ENCODE assay signal across 28 cellular contexts in genomic region chr5:143428155-143428554, GRCh38. TPM values are rescaled to one million over a fixed set of nuclear protein-coding genes. Genes with fewer than 3 reads are reported as not detected.
A peak's percentile ranks its signal among the peaks of the same experiment; 100 is the strongest.
DNase-seq lines count a peak whose midpoint lies in the region; ATAC-seq and TF ChIP-seq lines count a peak whose summit lies in the region.
"Had no signal": no experiment of that assay in that cellular context is flagged by ENCODE, and none has a peak within 500 bp of the region (broad histone marks: within the 10 kb centered on the region; RNA-seq: fewer than 3 reads in every experiment).

No MANE protein-coding gene starts in this region.

- no peak overlapping the region for H3K4me3 Mint-ChIP-seq in memory B cell
- H3K4me3 Mint-ChIP-seq: activated CD4-positive, alpha-beta memory T cell treated with anti-CD3 and anti-CD28 coated beads, Interleukin-2, amount 10 ng/mL, durations not matched to agents 7 days and 5 days; CD4-positive, alpha-beta memory T cell; HFFc6 had no signal

- H3K36me3 ChIP-seq in DND-41 (ENCODE audit: insufficient read depth, low read length) (peaks cover 22% of the 10 kb centered on the region), Karpas-422 (ENCODE audit: insufficient read depth, low read length) (peaks cover 61% of the 10 kb centered on the region)
- H3K36me3 ChIP-seq: heart right ventricle, neutrophil had no signal

- H3K4me1 ChIP-seq in DND-41 (ENCODE audit: insufficient read depth, low read length) = peaks cover 43% of the 10 kb centered on the region
- peaks cover 86% of the 10 kb centered on the region for H3K4me1 ChIP-seq in Karpas-422 (ENCODE audit: low read length)
- H3K4me1 ChIP-seq: psoas muscle had no signal

- H3K27ac Mint-ChIP-seq in memory B cell = peak overlapping the region; percentile 3
- H3K27ac Mint-ChIP-seq: activated CD4-positive, alpha-beta memory T cell treated with anti-CD3 and anti-CD28 coated beads, Interleukin-2, amount 10 ng/mL, durations not matched to agents 7 days and 5 days; HFFc6 had no signal

- H3K36me3 Mint-ChIP-seq in memory B cell = peaks cover 2% of the 10 kb centered on the region

- H3K4me3 ChIP-seq in DND-41 (ENCODE audit: low read depth in 1 of 2, low read length in 2 of 2) (no peak overlapping the region), Karpas-422 (ENCODE audit: low read length) (no peak overlapping the region)
- H3K4me3 ChIP-seq: coronary artery, heart right ventricle, PC-9, psoas muscle had no signal

- DNase-seq in DND-41 (no peak), Karpas-422 (no peak), SIG-M5 (lab: John Stamatoyannopoulos, UW) (peak; percentile 49), memory B cell (ENCODE audit: low spot score in 2 of 2) (no peak), germinal center (ENCODE audit: low spot score) (no peak), AG08395 (ENCODE audit: low spot score) (no peak), hippocampal formation (lab: John Stamatoyannopoulos, UW) (no peak)
- DNase-seq: activated CD4-positive, alpha-beta memory T cell treated with anti-CD3 and anti-CD28 coated beads, Interleukin-2, amount 10 ng/mL, durations not matched to agents 7 days and 5 days; activated CD4-positive, CD25-positive, alpha-beta regulatory T cell; activated CD8-positive, alpha-beta memory T cell treated with anti-CD3 and anti-CD28 coated beads, Interleukin-2, amount 50 U/mL, for 48 hours; activated naive CD4-positive, alpha-beta T cell treated with anti-CD3 and anti-CD28 coated beads, Interleukin-2, amount 50 U/mL, for 16 hours; aorta; CD4-positive, alpha-beta memory T cell; effector memory CD4-positive, alpha-beta T cell; GOT3; heart right ventricle; HFFc6; IMR-90; mesenchymal stem cell; NCI-H1436; NCI-H446 treated with DMSO at 0.1 percent for 48 hours; PC-9; psoas muscle; SHP77; stimulated activated naive CD4-positive, alpha-beta T cell treated with Interleukin-2 at 50 U/mL for 16 hours had no signal

- no peaks in the 10 kb centered on the region for H4K20me1 ChIP-seq in DND-41 (ENCODE audit: insufficient read depth, low read length)
- no peaks in the 10 kb centered on the region for H4K20me1 ChIP-seq in Karpas-422 (ENCODE audit: insufficient read depth, low read depth, low read length)

- H3K9me3 ChIP-seq in DND-41 (ENCODE audit: insufficient read depth, low read length, severe bottlenecking) (no peaks in the 10 kb centered on the region), Karpas-422 (ENCODE audit: low read length) (no peaks in the 10 kb centered on the region)
- H3K9me3 ChIP-seq: heart right ventricle, neutrophil, psoas muscle had no signal

- peaks cover 94% of the 10 kb centered on the region for H3K79me2 ChIP-seq in DND-41 (ENCODE audit: insufficient read depth, low read length)
- peaks cover 94% of the 10 kb centered on the region for H3K79me2 ChIP-seq in Karpas-422 (ENCODE audit: low read length)

- peaks cover 18% of the 10 kb centered on the region for H3K4me1 Mint-ChIP-seq in memory B cell

- H3K9me2 ChIP-seq in Karpas-422 (replicated peaks; ENCODE audit: insufficient read depth, low read length) = no peaks in the 10 kb centered on the region

- no peak overlapping the region for H3K9ac ChIP-seq in DND-41 (ENCODE audit: low read depth, low read length)
- H3K9ac ChIP-seq in Karpas-422 (ENCODE audit: low read length) = no peak overlapping the region

- H2AFZ ChIP-seq in DND-41 (ENCODE audit: low read depth, low read length) (no peak overlapping the region), Karpas-422 (ENCODE audit: low read length) (no peak overlapping the region)
- H2AFZ ChIP-seq: PC-9 had no signal

- no peaks in the 10 kb centered on the region for H3K27me3 ChIP-seq in DND-41 (ENCODE audit: insufficient read depth, low read length, poor library complexity)
- H3K27me3 ChIP-seq in Karpas-422 (ENCODE audit: low read length) = no peaks in the 10 kb centered on the region
- H3K27me3 ChIP-seq: heart right ventricle, neutrophil had no signal

- H3K27ac ChIP-seq in DND-41 (ENCODE audit: low read length) (peak overlapping the region; percentile 33; the same call in 1 of the 2 replicates), Karpas-422 (ENCODE audit: low read length) (peak overlapping the region; percentile 44)
- H3K27ac ChIP-seq: coronary artery, neutrophil, PC-9, psoas muscle had no signal

- ATAC-seq in DND-41 (ENCODE audit: insufficient read depth, low read depth) (no peak), memory B cell (ENCODE audit: low read depth) (no peak)
- ATAC-seq: activated T-helper 17 cell treated with anti-CD3 and anti-CD28 coated beads, Interleukin-2, amount 50 U/mL, for 72 hours; psoas muscle had no signal

- no peak overlapping the region; the same call in 1 of the 2 replicates for H3K4me2 ChIP-seq in DND-41 (ENCODE audit: insufficient read depth, low read length)
- H3K4me2 ChIP-seq in Karpas-422 (ENCODE audit: low read depth, low read length, poor library complexity, severe bottlenecking) = peak overlapping the region; percentile 7
- H3K4me2 ChIP-seq: PC-9 had no signal

- no peak for TF ChIP-seq CTCF in DND-41 (IDR thresholded peaks at IDR 0.05; ENCODE audit: borderline replicate concordance, extremely low read depth, low read length, poor library complexity, severe bottlenecking)

- no peaks in the 10 kb centered on the region for H3K9me3 Mint-ChIP-seq in memory B cell
- H3K9me3 Mint-ChIP-seq: activated CD4-positive, alpha-beta memory T cell treated with anti-CD3 and anti-CD28 coated beads, Interleukin-2, amount 10 ng/mL, durations not matched to agents 7 days and 5 days; activated T-helper 17 cell treated with anti-CD3 and anti-CD28 coated beads, Interleukin-2, amount 50 U/mL, for 72 hours; HFFc6 had no signal

- no peaks in the 10 kb centered on the region for H3K27me3 Mint-ChIP-seq in memory B cell
- H3K27me3 Mint-ChIP-seq: activated CD4-positive, alpha-beta memory T cell treated with anti-CD3 and anti-CD28 coated beads, Interleukin-2, amount 10 ng/mL, durations not matched to agents 7 days and 5 days; activated T-helper 17 cell treated with anti-CD3 and anti-CD28 coated beads, Interleukin-2, amount 50 U/mL, for 72 hours had no signal

RNA-seq across cellular contexts. Expression of gene NR3C1, which starts 24.7 kb away (rescaled TPM):
- 189 and 364 TPM in 2 replicates for total RNA-seq in Karpas-422 (2014; rRNA removed; shearing (Covaris generic); ENCODE audit: low replicate concordance)
